Comparison of ENCODE assay signal across 1 cellular context in the genomic region with DNA sequence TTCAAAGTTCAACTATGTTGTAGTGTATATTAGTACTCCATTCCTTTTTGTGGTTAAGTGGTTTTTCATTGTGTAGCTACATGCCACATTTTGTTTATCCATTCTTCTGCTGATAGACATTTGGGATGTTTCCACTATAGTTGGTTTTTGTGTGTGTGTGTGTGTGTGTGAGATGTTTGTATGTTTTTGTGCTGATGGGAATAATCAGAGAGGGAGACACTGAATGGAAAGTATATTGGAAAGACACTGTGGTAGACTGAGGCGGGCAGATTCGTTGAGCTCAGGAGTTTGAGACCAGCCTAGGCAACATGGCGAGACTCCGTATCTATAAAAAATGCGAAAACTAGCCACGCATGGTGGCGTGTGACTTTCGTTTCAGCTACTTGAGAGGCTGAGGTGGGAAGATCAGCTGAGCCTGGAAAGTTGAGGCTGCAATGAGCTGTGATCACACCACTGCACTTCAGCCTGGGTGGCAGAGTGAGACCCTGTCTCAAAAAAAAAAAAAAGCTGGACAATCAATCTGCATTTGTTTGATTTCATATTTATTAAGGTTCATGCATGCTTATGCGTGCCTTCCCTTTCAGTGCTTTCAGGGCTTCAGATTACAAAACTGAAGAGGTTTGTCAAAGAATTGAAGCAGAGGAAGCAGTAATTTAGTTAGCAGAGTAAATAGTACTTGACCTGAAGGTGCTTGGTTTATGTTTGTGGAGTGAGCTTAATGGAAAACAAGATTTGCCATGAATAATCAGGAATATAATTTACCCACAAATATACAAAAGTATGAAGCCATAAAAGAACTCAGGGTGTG.
TF ChIP-seq lines count a peak whose summit lies in the region.

No MANE protein-coding gene starts in this region.

TF ChIP-seq in WTC11, 78 proteins besides CTCF, POLR2A, EP300 and RAD21 (continued from another document):
- TF ChIP-seq CBFB (CRISPR knock-in tag; IDR thresholded peaks at IDR 0.05; ENCODE audit: low read depth), result no peak
- TF ChIP-seq ZNF121 (CRISPR knock-in tag; IDR thresholded peaks at IDR 0.05), result no peak
- no peak for TF ChIP-seq CREB1 (CRISPR knock-in tag; IDR thresholded peaks at IDR 0.05)
- TF ChIP-seq, protein P1, sequence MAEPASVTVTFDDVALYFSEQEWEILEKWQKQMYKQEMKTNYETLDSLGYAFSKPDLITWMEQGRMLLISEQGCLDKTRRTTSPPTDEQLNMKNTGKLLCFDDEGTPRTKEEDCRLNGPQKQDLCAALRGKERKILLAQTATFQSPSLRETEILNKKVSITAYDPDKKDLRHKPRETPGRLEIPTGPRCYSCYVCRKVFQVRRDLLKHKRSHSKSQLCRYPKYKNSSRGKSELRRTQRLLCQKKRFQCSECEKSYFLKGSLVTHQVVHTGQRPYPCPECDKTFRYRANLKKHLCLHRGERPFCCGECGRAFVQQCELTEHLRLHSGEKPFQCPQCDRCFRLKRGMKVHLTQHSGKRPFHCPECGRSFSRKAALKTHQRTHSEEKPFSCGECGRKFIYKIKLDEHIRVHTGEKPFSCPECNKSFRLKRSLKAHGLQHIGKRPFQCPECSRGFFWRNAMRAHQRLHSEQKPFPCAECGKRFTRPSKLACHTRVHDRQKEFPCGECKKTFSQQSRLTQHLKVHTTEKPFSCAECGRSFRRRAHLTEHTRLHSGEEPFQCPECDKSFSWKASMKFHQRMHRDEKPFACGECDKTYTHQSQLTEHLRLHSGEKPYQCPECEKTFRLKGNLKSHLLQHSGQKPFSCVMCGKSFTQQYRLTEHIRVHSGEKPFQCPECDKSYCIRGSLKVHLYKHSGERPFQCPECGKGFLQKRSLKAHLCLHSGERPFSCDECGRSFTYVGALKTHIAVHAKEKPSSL (CRISPR knock-in tag; conservative IDR thresholded peaks at IDR 0.05), result no peak
- no peak for TF ChIP-seq SMAD4 (CRISPR knock-in tag; IDR thresholded peaks at IDR 0.05)
- no peak for TF ChIP-seq EMX1 (CRISPR knock-in tag; IDR thresholded peaks at IDR 0.05)
- TF ChIP-seq, protein P2, sequence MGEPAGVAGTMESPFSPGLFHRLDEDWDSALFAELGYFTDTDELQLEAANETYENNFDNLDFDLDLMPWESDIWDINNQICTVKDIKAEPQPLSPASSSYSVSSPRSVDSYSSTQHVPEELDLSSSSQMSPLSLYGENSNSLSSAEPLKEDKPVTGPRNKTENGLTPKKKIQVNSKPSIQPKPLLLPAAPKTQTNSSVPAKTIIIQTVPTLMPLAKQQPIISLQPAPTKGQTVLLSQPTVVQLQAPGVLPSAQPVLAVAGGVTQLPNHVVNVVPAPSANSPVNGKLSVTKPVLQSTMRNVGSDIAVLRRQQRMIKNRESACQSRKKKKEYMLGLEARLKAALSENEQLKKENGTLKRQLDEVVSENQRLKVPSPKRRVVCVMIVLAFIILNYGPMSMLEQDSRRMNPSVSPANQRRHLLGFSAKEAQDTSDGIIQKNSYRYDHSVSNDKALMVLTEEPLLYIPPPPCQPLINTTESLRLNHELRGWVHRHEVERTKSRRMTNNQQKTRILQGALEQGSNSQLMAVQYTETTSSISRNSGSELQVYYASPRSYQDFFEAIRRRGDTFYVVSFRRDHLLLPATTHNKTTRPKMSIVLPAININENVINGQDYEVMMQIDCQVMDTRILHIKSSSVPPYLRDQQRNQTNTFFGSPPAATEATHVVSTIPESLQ (CRISPR knock-in tag; IDR thresholded peaks at IDR 0.05), result no peak
- TF ChIP-seq ZNF263 (CRISPR knock-in tag; IDR thresholded peaks at IDR 0.05; ENCODE audit: low read depth), result no peak
- TF ChIP-seq ELF4 (CRISPR knock-in tag; IDR thresholded peaks at IDR 0.05; ENCODE audit: low read depth), result no peak
- TF ChIP-seq, protein P3, sequence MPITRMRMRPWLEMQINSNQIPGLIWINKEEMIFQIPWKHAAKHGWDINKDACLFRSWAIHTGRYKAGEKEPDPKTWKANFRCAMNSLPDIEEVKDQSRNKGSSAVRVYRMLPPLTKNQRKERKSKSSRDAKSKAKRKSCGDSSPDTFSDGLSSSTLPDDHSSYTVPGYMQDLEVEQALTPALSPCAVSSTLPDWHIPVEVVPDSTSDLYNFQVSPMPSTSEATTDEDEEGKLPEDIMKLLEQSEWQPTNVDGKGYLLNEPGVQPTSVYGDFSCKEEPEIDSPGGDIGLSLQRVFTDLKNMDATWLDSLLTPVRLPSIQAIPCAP (CRISPR knock-in tag; IDR thresholded peaks at IDR 0.05), result no peak
- TF ChIP-seq, protein P4, sequence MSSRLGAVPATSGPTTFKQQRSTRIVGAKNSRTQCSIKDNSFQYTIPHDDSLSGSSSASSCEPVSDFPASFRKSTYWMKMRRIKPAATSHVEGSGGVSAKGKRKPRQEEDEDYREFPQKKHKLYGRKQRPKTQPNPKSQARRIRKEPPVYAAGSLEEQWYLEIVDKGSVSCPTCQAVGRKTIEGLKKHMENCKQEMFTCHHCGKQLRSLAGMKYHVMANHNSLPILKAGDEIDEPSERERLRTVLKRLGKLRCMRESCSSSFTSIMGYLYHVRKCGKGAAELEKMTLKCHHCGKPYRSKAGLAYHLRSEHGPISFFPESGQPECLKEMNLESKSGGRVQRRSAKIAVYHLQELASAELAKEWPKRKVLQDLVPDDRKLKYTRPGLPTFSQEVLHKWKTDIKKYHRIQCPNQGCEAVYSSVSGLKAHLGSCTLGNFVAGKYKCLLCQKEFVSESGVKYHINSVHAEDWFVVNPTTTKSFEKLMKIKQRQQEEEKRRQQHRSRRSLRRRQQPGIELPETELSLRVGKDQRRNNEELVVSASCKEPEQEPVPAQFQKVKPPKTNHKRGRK (CRISPR knock-in tag; IDR thresholded peaks at IDR 0.05; ENCODE audit: borderline replicate concordance), result no peak
